13 cellular contexts compared by ENCODE assay signal in genomic region chr5:178428341-178429155, GRCh38.
DNase-seq lines count a peak whose midpoint lies in the region; ATAC-seq, FAIRE-seq and TF ChIP-seq lines count a peak whose summit lies in the region.
"Had no signal": no experiment of that assay in that cellular context is flagged by ENCODE, and none has a peak within 500 bp of the region (broad histone marks: within the 10 kb centered on the region; RNA-seq: fewer than 3 reads in every experiment).

No MANE protein-coding gene starts in this region.

- no peaks in the 10 kb centered on the region for H3K36me3 ChIP-seq in H1 (ENCODE audit: control insufficient read depth in 2 of 4, insufficient read depth in 4 of 4, low read length in 3 of 4)
- H3K36me3 ChIP-seq: BLaER1 treated with 17β-estradiol and CSF1 and Interleukin-3, amounts not matched to agents 10 nM and 100 nM had no signal

- no peak overlapping the region for H3K9ac ChIP-seq in H1 (replicated peaks in 1 of 4; ENCODE audit: extremely low read depth in 1 of 4, low read depth in 3 of 4, low read length in 3 of 4)
- H3K9ac ChIP-seq: BLaER1 treated with 17β-estradiol and CSF1 and Interleukin-3, amounts not matched to agents 10 nM and 100 nM had no signal

- no peak overlapping the region for H3K27ac ChIP-seq in H1 (ENCODE audit: low read depth, low read length)
- H3K27ac ChIP-seq: BLaER1 treated with 17β-estradiol and CSF1 and Interleukin-3, amounts not matched to agents 10 nM and 100 nM had no signal

- TF ChIP-seq EP300 in H1 (IDR thresholded peaks at IDR 0.05; ENCODE audit: borderline replicate concordance in 1 of 2, low read depth in 2 of 2, low read length in 2 of 2) = no peak

- H3K79me1 ChIP-seq in H1 (ENCODE audit: low read depth, low read length) = no peaks in the 10 kb centered on the region; the same call in 1 of the 2 replicates

- no peaks in the 10 kb centered on the region for H3K79me2 ChIP-seq in H1 (ENCODE audit: control insufficient read depth in 1 of 2, insufficient read depth in 2 of 2, low read length in 2 of 2)

- H4K20me1 ChIP-seq in H1 (replicated peaks in 1 of 2; ENCODE audit: control insufficient read depth in 1 of 2, insufficient read depth in 2 of 2, low read length in 2 of 2) = no peaks in the 10 kb centered on the region
- H4K20me1 ChIP-seq: BLaER1 treated with 17β-estradiol and CSF1 and Interleukin-3, amounts not matched to agents 10 nM and 100 nM had no signal

- H2AFZ ChIP-seq in H1 (ENCODE audit: low read length) = no peak overlapping the region

- peak overlapping the region; percentile 43; the same call in 1 of the 2 replicates for H4K8ac ChIP-seq in H1 (ENCODE audit: extremely low read depth, insufficient read depth, low read length)

- no peaks in the 10 kb centered on the region for H3K27me3 ChIP-seq in H1 (replicated peaks in 1 of 4; ENCODE audit: control insufficient read depth in 3 of 4, extremely low read depth in 1 of 4, insufficient read depth in 3 of 4, low read length in 3 of 4)
- H3K27me3 ChIP-seq: BLaER1 treated with 17β-estradiol and CSF1 and Interleukin-3, amounts not matched to agents 10 nM and 100 nM had no signal

- H3K9me3 ChIP-seq in H1 (ENCODE audit: insufficient read depth in 2 of 2, low read depth in 1 of 2, low read length in 1 of 2) = no peaks in the 10 kb centered on the region

- no peak overlapping the region for H3K23ac ChIP-seq in H1 (ENCODE audit: insufficient read length)

- no peak overlapping the region for H3K14ac ChIP-seq in H1 (ENCODE audit: insufficient read length)

- TF ChIP-seq RAD21 in H1 (IDR thresholded peaks at IDR 0.05 in 1 of 2, conservative IDR thresholded peaks at IDR 0.05 in 1 of 2; ENCODE audit: low read depth in 2 of 2, low read length in 2 of 2) = no peak

- FAIRE-seq in H1 (lab: Jason Lieb, UNC) = no peak
- FAIRE-seq: RCC 7860 had no signal

- H4K5ac ChIP-seq in H1 (ENCODE audit: insufficient read length, low read depth, low read length) = no peak overlapping the region

- no peak overlapping the region for H3K4ac ChIP-seq in H1 (replicated peaks; ENCODE audit: insufficient read length, low read depth, low read length)

- TF ChIP-seq CTCF in H1 (IDR thresholded peaks at IDR 0.05; ENCODE audit: control extremely low read depth in 1 of 3, insufficient read depth in 1 of 3, low read depth in 1 of 3, low read length in 3 of 3) = no peak

- peak; percentile 22 for ATAC-seq in left colon
- ATAC-seq in GM19397 (IDR thresholded peaks at IDR 0.05; ENCODE audit: unreplicated experiment) = no peak

- POLR2A ChIA-PET in H1 (lab: Charles Lee; ENCODE audit: partially characterized antibody) = interaction anchor here (1.0 kb wide), 1 partner anchor 32 kb away, joined by 4 read pairs; no protein-coding TSS in a partner anchor

- CTCF ChIA-PET in H1 (lab: Charles Lee; ENCODE audit: partially characterized antibody) = interaction anchor here (0.7 to 2.7 kb wide), 10 partner anchors 11 to 147 kb away, joined by 3 to 8 read pairs (median 3); no protein-coding TSS in a partner anchor

- peak overlapping the region; percentile 28; the same call in 1 of the 2 replicates for H3K18ac ChIP-seq in H1 (ENCODE audit: extremely low read depth, low read length)

- no peak overlapping the region for H3K56ac ChIP-seq in H1 (replicated peaks; ENCODE audit: insufficient read length, low read depth, low read length)

- no peak overlapping the region; the same call in 1 of the 2 replicates for H2BK5ac ChIP-seq in H1 (ENCODE audit: low read depth, low read length)

- 83% methylated on average over 20 of the region's 20 CpGs; no CpG with 5 or more reads in 1 of the 2 experiments for WGBS in H1 (ENCODE audit: extremely low coverage in 1 of 2, insufficient coverage in 1 of 2, insufficient read length in 1 of 2, insufficient replicate concordance in 2 of 2, low coverage in 1 of 2, low lambda C conversion rate in 2 of 2, missing lambda C conversion rate in 1 of 2), 2 experiments

- peak overlapping the region; percentile 35 for H2BK12ac ChIP-seq in H1 (ENCODE audit: low read depth, low read length)

- H2BK15ac ChIP-seq in H1 (ENCODE audit: low read length) = peak overlapping the region; percentile 81; the same call in 1 of the 2 replicates

- no peak overlapping the region for H2BK20ac ChIP-seq in H1 (ENCODE audit: low read length)

- no peak overlapping the region; a peak in 1 of 4 replicates for H3K4me2 ChIP-seq in H1 (ENCODE audit: insufficient read depth in 1 of 2, low read depth in 2 of 2, low read length in 2 of 2)
- H3K4me2 ChIP-seq: BLaER1 treated with 17β-estradiol and CSF1 and Interleukin-3, amounts not matched to agents 10 nM and 100 nM had no signal

- 0 out of 2 replicates have a peak overlapping the region, but pooled peaks have one; percentile 24 for H2AK5ac ChIP-seq in H1 (ENCODE audit: low read depth, low read length)

- H3K23me2 ChIP-seq in H1 (ENCODE audit: low read depth, low read length) = no peaks in the 10 kb centered on the region

- DNase-seq in M059J (ENCODE audit: low read depth) (peak; percentile 23), H1 (ENCODE audit: low read depth in 1 of 2, low spot score in 2 of 2) (peak in 1 of 2 experiments; percentile 54), left colon (no peak), renal cortical epithelial cell (ENCODE audit: low read depth) (peak; percentile 53), GF-D8 (lab: John Stamatoyannopoulos, UW) (no peak), germinal center (ENCODE audit: low spot score) (no peak), NCI-H1694 treated with DMSO at 0.1 percent for 48 hours (lab: John Stamatoyannopoulos, UW) (no peak)
- DNase-seq: HCEC 1CT, KBM-7 had no signal

- H3K4me3 ChIP-seq in H1 (ENCODE audit: extremely low read depth in 1 of 4, insufficient read depth in 2 of 4, low read depth in 3 of 4, low read length in 4 of 4) = no peak overlapping the region
- H3K4me3 ChIP-seq: BLaER1 treated with 17β-estradiol and CSF1 and Interleukin-3, amounts not matched to agents 10 nM and 100 nM; skin epidermis had no signal

- intact Hi-C loops in left colon (cut with DNase I, micrococcal nuclease) = no loop called here

- TF ChIP-seq POLR2A in H1 (IDR thresholded peaks at IDR 0.05; ENCODE audit: control extremely low read depth in 1 of 2, low read depth in 2 of 2, low read length in 2 of 2) = no peak

- no peak overlapping the region for H2BK120ac ChIP-seq in H1 (replicated peaks; ENCODE audit: low read depth, low read length)

- H4K91ac ChIP-seq in H1 (replicated peaks; ENCODE audit: insufficient read length, low read length) = peak overlapping the region; percentile 3

- H3K4me1 ChIP-seq in H1 (replicated peaks in 1 of 4; ENCODE audit: control insufficient read depth in 3 of 4, insufficient read depth in 4 of 4, low read length in 3 of 4) = peaks cover 4 to 10% (median 6%) of the 10 kb centered on the region in 4 experiments

TF ChIP-seq in H1, 55 proteins besides CTCF, POLR2A, EP300 and RAD21:
- TF ChIP-seq MAFK (IDR thresholded peaks at IDR 0.05; ENCODE audit: low read depth, low read length) (no peak), KDM4A (IDR thresholded peaks at IDR 0.05; ENCODE audit: low read depth, low read length, severe bottlenecking) (no peak), SP2 (IDR thresholded peaks at IDR 0.05; ENCODE audit: low read length) (no peak), HDAC2 (IDR thresholded peaks at IDR 0.05; ENCODE audit: borderline replicate concordance in 1 of 2, low read depth in 2 of 2, low read length in 2 of 2) (no peak), PHF8 (conservative IDR thresholded peaks at IDR 0.05; ENCODE audit: low read depth, low read length) (no peak), KDM5A (IDR thresholded peaks at IDR 0.05; ENCODE audit: low read length) (no peak)

Comparison
In these comparisons a context has a peak if more than half of its experiments do, and no peak if none do; other contexts are left out.
1. DNase-seq: peak in M059J (single experiment) and renal cortical epithelial cell (single experiment); none in left colon (0 of 2), GF-D8 (single experiment), germinal center (single experiment) and NCI-H1694 treated with DMSO at 0.1 percent for 48 hours (single experiment).